Comparison of ENCODE assay signal across 10 cellular contexts in the genomic region with DNA sequence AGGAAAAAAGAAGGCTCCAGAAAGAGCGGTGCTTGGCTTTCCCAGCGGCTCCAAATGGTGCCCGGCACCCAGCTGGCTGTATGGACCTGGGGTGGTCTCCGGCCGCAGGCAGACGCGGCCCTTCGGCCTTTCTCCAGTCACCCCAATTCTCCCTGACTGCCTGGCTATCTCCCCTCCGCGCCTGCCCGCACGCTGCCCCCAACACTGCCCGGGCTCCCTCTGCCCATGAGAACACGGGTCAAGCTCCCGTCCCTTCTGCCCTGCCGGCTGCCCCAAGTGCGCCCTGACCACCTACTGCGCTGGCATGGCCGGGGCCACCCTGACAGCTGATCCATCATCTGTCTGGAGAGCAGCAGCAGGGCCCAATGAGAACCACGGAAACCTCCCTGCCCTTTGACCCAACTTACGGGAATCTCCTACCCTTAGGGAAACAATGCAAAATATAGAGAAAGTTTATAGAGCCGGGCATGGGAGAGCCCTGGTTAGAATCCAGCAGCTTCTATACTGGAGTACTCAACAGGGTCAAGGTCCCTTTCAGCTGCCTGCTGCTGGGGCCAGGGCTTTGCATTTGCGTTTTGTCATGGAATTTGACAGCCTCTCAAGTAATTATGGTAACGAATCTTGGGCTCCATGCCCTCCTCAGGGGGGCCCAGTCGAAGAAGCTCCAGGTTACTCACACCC. TPM values are rescaled to one million over a fixed set of nuclear protein-coding genes. Genes with fewer than 3 reads are reported as not detected.
A peak's percentile ranks its signal among the peaks of the same experiment; 100 is the strongest.
DNase-seq lines count a peak whose midpoint lies in the region; ATAC-seq and TF ChIP-seq lines count a peak whose summit lies in the region.
"Had no signal": no experiment of that assay in that cellular context is flagged by ENCODE, and none has a peak within 500 bp of the region (broad histone marks: within the 10 kb centered on the region; RNA-seq: fewer than 3 reads in every experiment).

No MANE protein-coding gene starts in this region.

- no peak overlapping the region for H3K4me3 ChIP-seq in CD4-positive, alpha-beta memory T cell (ENCODE audit: low read length in 2 of 2)
- H3K4me3 ChIP-seq in right cardiac atrium (ENCODE audit: low read length), result no peak overlapping the region

- peak overlapping the region in 3 of 7 donors; percentile 29 to 92 (median 74) for H3K27ac Mint-ChIP-seq in CD4-positive, alpha-beta memory T cell
- H3K27ac Mint-ChIP-seq in WTC11 (peak overlapping the region; percentile 84), CD14-positive monocyte (peak overlapping the region in 1 of 7 donors; percentile 89)

- ATAC-seq in WTC11 (peak; percentile 6), right cardiac atrium (peak; percentile 2 to 3)

- no peaks in the 10 kb centered on the region for H3K9me3 ChIP-seq in CD4-positive, alpha-beta memory T cell (ENCODE audit: control insufficient read depth in 1 of 2, low read length in 2 of 2)
- H3K9me3 ChIP-seq in right cardiac atrium (ENCODE audit: control insufficient read depth, low read length), result no peaks in the 10 kb centered on the region
- H3K9me3 ChIP-seq: neutrophil had no signal

- no peak for DNase-seq in CD4-positive, alpha-beta memory T cell
- DNase-seq in WTC11 (ENCODE audit: low spot score) (peak; percentile 27), right cardiac atrium (peak in 1 of 3 donors; percentile 67), retina (peak; percentile 51), NCI-H446 treated with DMSO at 0.1 percent for 48 hours (lab: John Stamatoyannopoulos, UW) (no peak), NCI-H748 (lab: John Stamatoyannopoulos, UW; ENCODE audit: unreplicated experiment) (no peak), NCI-H187 (lab: John Stamatoyannopoulos, UW) (no peak), CD14-positive monocyte (ENCODE audit: low spot score) (no peak)

- TF ChIP-seq CTCF in WTC11 (IDR thresholded peaks at IDR 0.05), result no peak
- no peak for TF ChIP-seq CTCF in CD14-positive monocyte (IDR thresholded peaks at IDR 0.05)

- no peaks in the 10 kb centered on the region for H3K27me3 ChIP-seq in CD4-positive, alpha-beta memory T cell (ENCODE audit: insufficient read depth, low read length)
- no peaks in the 10 kb centered on the region for H3K27me3 ChIP-seq in right cardiac atrium (ENCODE audit: control insufficient read depth, insufficient read depth)
- H3K27me3 ChIP-seq: neutrophil had no signal

- peak overlapping the region in 5 of 8 donors; percentile 34 to 88 (median 80) for H3K4me3 Mint-ChIP-seq in CD4-positive, alpha-beta memory T cell
- H3K4me3 Mint-ChIP-seq in WTC11, result peak overlapping the region; percentile 74
- H3K4me3 Mint-ChIP-seq in CD14-positive monocyte, result no peak overlapping the region

- H3K27me3 Mint-ChIP-seq in CD4-positive, alpha-beta memory T cell, result no peaks in the 10 kb centered on the region
- peaks cover 29% of the 10 kb centered on the region for H3K27me3 Mint-ChIP-seq in WTC11 (ENCODE audit: low read depth)
- peaks cover 0 to 8% (median 0%) of the 10 kb centered on the region in 3 donors for H3K27me3 Mint-ChIP-seq in CD14-positive monocyte (ENCODE audit: low read depth in 3 of 3)

- POLR2A ChIA-PET in CD4-positive, alpha-beta memory T cell (lab: Charles Lee; ENCODE audit: partially characterized antibody), result interaction anchor here (0.7 to 4.2 kb wide), 12 partner anchors 9 to 155 kb away, joined by 3 to 34 read pairs (median 6); a partner anchor contains a TSS
- POLR2A ChIA-PET in WTC11 (lab: Charles Lee), result interaction anchor here (1.1 to 2.5 kb wide), 4 partner anchors 10 to 31 kb away, joined by 3 to 13 read pairs (median 8); a partner anchor contains a TSS

- intact Hi-C loops in CD4-positive, alpha-beta memory T cell (cut with micrococcal nuclease), result loop anchor here (5.0 kb wide), 2 partner anchors 60 to 80 kb away; a partner anchor contains a TSS
- intact Hi-C loops in right cardiac atrium (cut with DNase I), result loop anchor here in 1 of 4 donors (10.0 kb wide), 1 partner anchor 112 kb away; a partner anchor contains a TSS
- intact Hi-C loops in CD14-positive monocyte (cut with micrococcal nuclease), result loop anchor here in 1 of 2 donors (5.0 kb wide), 1 partner anchor 110 kb away; a partner anchor contains a TSS

- CTCF ChIA-PET in CD4-positive, alpha-beta memory T cell (lab: Charles Lee; ENCODE audit: partially characterized antibody), result interaction anchor here (1.0 to 1.1 kb wide), 2 partner anchors 10 kb away, joined by 3 to 4 read pairs; no protein-coding TSS in a partner anchor
- CTCF ChIA-PET in WTC11 (lab: Charles Lee), result interaction anchor here (0.8 to 2.1 kb wide), 2 partner anchors 10 to 144 kb away, joined by 3 to 12 read pairs; no protein-coding TSS in a partner anchor

- H3K9me3 Mint-ChIP-seq in CD4-positive, alpha-beta memory T cell, result no peaks in the 10 kb centered on the region
- H3K9me3 Mint-ChIP-seq in WTC11 (no peaks in the 10 kb centered on the region), CD14-positive monocyte (peaks cover 0 to 26% (median 6%) of the 10 kb centered on the region in 7 donors)

- no peak overlapping the region for H3K27ac ChIP-seq in CD4-positive, alpha-beta memory T cell (ENCODE audit: low read depth, low read length)
- H3K27ac ChIP-seq in right cardiac atrium (ENCODE audit: low read length), result peak overlapping the region; percentile 80
- H3K27ac ChIP-seq: KMS-11 had no signal

- H3K4me1 ChIP-seq in CD4-positive, alpha-beta memory T cell (ENCODE audit: insufficient read depth, low read length), result peaks cover 13% of the 10 kb centered on the region
- H3K4me1 ChIP-seq in right cardiac atrium (ENCODE audit: control insufficient read depth, insufficient read depth, low read length), result peaks cover 3% of the 10 kb centered on the region

- peaks cover 8 to 21% (median 15%) of the 10 kb centered on the region in 4 donors for H3K4me1 Mint-ChIP-seq in CD4-positive, alpha-beta memory T cell
- H3K4me1 Mint-ChIP-seq in WTC11, result peaks cover 14% of the 10 kb centered on the region
- H3K4me1 Mint-ChIP-seq in CD14-positive monocyte, result peaks cover 11% of the 10 kb centered on the region

- 30% methylated on average over 25 of the region's 25 CpGs for WGBS in right cardiac atrium

- H3K36me3 Mint-ChIP-seq in CD4-positive, alpha-beta memory T cell, result peaks cover 0 to 1% of the 10 kb centered on the region in 2 donors
- no peaks in the 10 kb centered on the region for H3K36me3 Mint-ChIP-seq in WTC11
- H3K36me3 Mint-ChIP-seq in CD14-positive monocyte, result peaks cover 0 to 2% of the 10 kb centered on the region in 2 donors

- H3K36me3 ChIP-seq in CD4-positive, alpha-beta memory T cell (ENCODE audit: insufficient read depth, low read length), result no peaks in the 10 kb centered on the region
- H3K36me3 ChIP-seq: neutrophil had no signal

TF ChIP-seq in WTC11, 78 proteins besides CTCF, POLR2A, EP300 and RAD21:
- TF ChIP-seq ZNF263 (CRISPR knock-in tag; IDR thresholded peaks at IDR 0.05; ENCODE audit: low read depth) (no peak), ZBTB21 (CRISPR knock-in tag; IDR thresholded peaks at IDR 0.05; ENCODE audit: borderline replicate concordance) (no peak)
- TF ChIP-seq, protein P1, sequence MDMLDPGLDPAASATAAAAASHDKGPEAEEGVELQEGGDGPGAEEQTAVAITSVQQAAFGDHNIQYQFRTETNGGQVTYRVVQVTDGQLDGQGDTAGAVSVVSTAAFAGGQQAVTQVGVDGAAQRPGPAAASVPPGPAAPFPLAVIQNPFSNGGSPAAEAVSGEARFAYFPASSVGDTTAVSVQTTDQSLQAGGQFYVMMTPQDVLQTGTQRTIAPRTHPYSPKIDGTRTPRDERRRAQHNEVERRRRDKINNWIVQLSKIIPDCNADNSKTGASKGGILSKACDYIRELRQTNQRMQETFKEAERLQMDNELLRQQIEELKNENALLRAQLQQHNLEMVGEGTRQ (CRISPR knock-in tag; IDR thresholded peaks at IDR 0.05), result 0 out of 2 replicates have a peak, but pooled peaks have one; percentile 3

RNA-seq across cellular contexts. Expression of a gene that starts 1.2 kb away (rescaled TPM):
- total RNA-seq in CD4-positive, alpha-beta memory T cell, result 10 to 100 TPM; 51.0 to 51.8 TPM
- 10 to 100 TPM; 18.4 to 20.2 TPM for polyA plus RNA-seq in CD4-positive, alpha-beta memory T cell
- total RNA-seq in WTC11 (2021), result 23.5 to 26.5 TPM (median 25.0 TPM) in 3 replicates
- 10 to 100 TPM; 55.4 to 60.8 (median 58.9) TPM for total RNA-seq in right cardiac atrium
- polyA plus RNA-seq in right cardiac atrium, result 68.6 TPM
- 10 to 100 TPM; 14.5 to 16.3 TPM for polyA plus RNA-seq in CD14-positive monocyte

RNA-seq across cellular contexts. Expression of a gene that starts 26.8 kb away (rescaled TPM):
- total RNA-seq in CD4-positive, alpha-beta memory T cell, result 10 to 100 TPM; 22.5 to 23.7 TPM
- 10 to 100 TPM; 61.4 to 62.3 TPM for polyA plus RNA-seq in CD4-positive, alpha-beta memory T cell
- 8.7 to 9.8 TPM (median 9.6 TPM) in 3 replicates for total RNA-seq in WTC11 (2021)
- total RNA-seq in right cardiac atrium, result 10 to 100 TPM; 14.4 to 18.9 (median 15.5) TPM
- polyA plus RNA-seq in right cardiac atrium, result 17.3 TPM
- polyA plus RNA-seq in CD14-positive monocyte, result 10 to 100 TPM; 25.3 to 26.7 TPM

RNA-seq across cellular contexts. Expression of a gene that starts 29.4 kb away (rescaled TPM):
- 10 to 100 TPM; 45.4 to 46.0 TPM for total RNA-seq in CD4-positive, alpha-beta memory T cell
- polyA plus RNA-seq in CD4-positive, alpha-beta memory T cell, result 1 to 10 TPM; 1.7 to 3.8 TPM
- total RNA-seq in WTC11 (2021), result 64.7 to 72.8 TPM (median 66.0 TPM) in 3 replicates
- total RNA-seq in right cardiac atrium, result 10 to 100 TPM; 16.6 to 26.4 (median 23.5) TPM
- polyA plus RNA-seq in right cardiac atrium, result 13.2 TPM
- 10 to 100 TPM; 10.7 to 14.7 TPM for polyA plus RNA-seq in CD14-positive monocyte

RNA-seq across cellular contexts. Expression of a gene that starts 30.2 kb away (rescaled TPM):
- total RNA-seq in CD4-positive, alpha-beta memory T cell, result 10 to 100 TPM; 44.4 to 44.7 TPM
- polyA plus RNA-seq in CD4-positive, alpha-beta memory T cell, result 10 to 100 TPM; 28.2 to 34.6 TPM
- total RNA-seq in WTC11 (2021), result 20.0 to 29.1 TPM (median 22.1 TPM) in 3 replicates
- 10 to 100 TPM; 17.7 to 21.8 (median 19.1) TPM for total RNA-seq in right cardiac atrium
- polyA plus RNA-seq in right cardiac atrium, result 17.2 TPM
- polyA plus RNA-seq in CD14-positive monocyte, result 10 to 100 TPM; 31.3 to 33.7 TPM

RNA-seq across cellular contexts. Expression of a gene that starts 30.8 kb away (rescaled TPM):
- 10 to 100 TPM; 33.2 to 41.3 TPM for total RNA-seq in CD4-positive, alpha-beta memory T cell
- polyA plus RNA-seq in CD4-positive, alpha-beta memory T cell, result 10 to 100 TPM; 56.9 to 66.8 TPM
- 34.0 to 34.7 TPM (median 34.1 TPM) in 3 replicates for total RNA-seq in WTC11 (2021)
- 10 to 100 TPM; 51.1 to 62.1 (median 60.3) TPM for total RNA-seq in right cardiac atrium
- polyA plus RNA-seq in right cardiac atrium, result 43.6 TPM
- 10 to 100 TPM; 27.9 to 28.1 TPM for polyA plus RNA-seq in CD14-positive monocyte

Comparison
In these comparisons a context has a peak if more than half of its experiments do, and no peak if none do; other contexts are left out.
1. DNase-seq: peak in WTC11 (single experiment) and retina (single experiment); none in CD4-positive, alpha-beta memory T cell (0 of 5), NCI-H446 treated with DMSO at 0.1 percent for 48 hours (single experiment), NCI-H748 (single experiment), NCI-H187 (0 of 2) and CD14-positive monocyte (single experiment).
2. H3K4me3 Mint-ChIP-seq: peak in CD4-positive, alpha-beta memory T cell (5 of 8) and WTC11 (single experiment); none in CD14-positive monocyte (0 of 2).